In the genomic region with DNA sequence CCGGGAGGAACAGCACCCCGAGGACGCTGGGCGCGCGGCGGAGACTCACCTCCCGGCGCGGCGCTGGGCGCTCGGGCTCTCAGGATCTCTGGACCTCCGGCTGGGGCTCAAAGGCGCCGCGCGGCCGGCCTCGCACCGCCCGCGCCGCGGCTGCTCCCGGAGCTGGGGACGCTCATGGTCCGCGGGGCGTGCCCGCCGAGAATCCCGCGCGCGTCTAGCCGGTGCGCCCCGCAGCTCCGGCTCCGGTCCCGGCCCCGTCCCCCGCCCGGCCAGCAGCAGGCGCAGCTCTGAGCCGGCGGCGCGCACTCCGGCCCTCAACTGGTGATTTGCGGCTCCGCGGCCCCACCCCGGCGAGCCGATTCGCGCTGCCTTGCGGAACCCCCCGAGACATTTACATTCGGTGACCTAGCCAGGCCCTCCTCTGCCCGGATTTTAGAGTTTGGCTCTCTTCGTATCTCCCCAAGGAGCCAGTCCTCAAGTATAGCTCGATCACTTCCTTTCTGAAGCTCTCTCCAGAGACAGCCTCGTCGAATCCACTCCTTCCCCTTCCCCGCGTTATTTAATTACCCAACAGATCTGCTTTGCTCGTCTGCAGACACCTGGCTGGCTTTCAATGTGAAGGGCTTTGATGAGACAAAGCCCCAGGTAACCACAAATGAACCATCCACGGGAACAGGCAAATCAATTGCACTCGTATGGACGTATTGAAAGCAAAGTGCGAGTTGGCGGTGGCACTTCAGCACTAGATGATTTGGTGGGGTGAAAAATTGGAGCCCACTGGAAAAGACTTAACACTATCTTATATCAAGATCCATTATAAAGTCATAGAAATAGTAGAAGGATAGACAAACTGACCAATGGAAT, we compare ENCODE assay signal across 7 cellular contexts. TPM values are rescaled to one million over a fixed set of nuclear protein-coding genes. Genes with fewer than 3 reads are reported as not detected.
DNase-seq lines count a peak whose midpoint lies in the region; ATAC-seq and TF ChIP-seq lines count a peak whose summit lies in the region.

A gene (minus strand): TSS at position 289 of the 864 bp plus-strand sequence. CDS start 6,907 bp downstream, outside the sequence.

- no peaks in the 10 kb centered on the region for H3K4me1 ChIP-seq in colonic mucosa

- peak within 1 kb of the TSS; percentile 87 for H3K27ac Mint-ChIP-seq in stimulated activated memory B cell treated with anti-CD40 and anti-IgM and Interleukin-4, amounts not matched to agents 10 μg/mL and 1 μg/mL and 100 μg/mL, for 72 hours

- peaks cover 57% of the 10 kb centered on the region for H3K4me1 Mint-ChIP-seq in stimulated activated memory B cell treated with anti-CD40 and anti-IgM and Interleukin-4, amounts not matched to agents 10 μg/mL and 1 μg/mL and 100 μg/mL, for 72 hours

- peak within 1 kb of the TSS; percentile 96 for H3K4me3 Mint-ChIP-seq in stimulated activated memory B cell treated with anti-CD40 and anti-IgM and Interleukin-4, amounts not matched to agents 10 μg/mL and 1 μg/mL and 100 μg/mL, for 72 hours

- H3K4me3 ChIP-seq in GM06990 (replicated peaks; ENCODE audit: low read depth, low read length) (peak within 1 kb of the TSS; percentile 56), colonic mucosa (peak within 1 kb of the TSS; percentile 81)

- TF ChIP-seq CTCF in GM06990 (IDR thresholded peaks at IDR 0.05; ENCODE audit: insufficient read depth, low read length, poor library complexity, severe bottlenecking) (no peak), colonic mucosa (IDR thresholded peaks at IDR 0.05) (no peak)

- peaks cover 15% of the 10 kb centered on the region for H3K36me3 Mint-ChIP-seq in stimulated activated memory B cell treated with anti-CD40 and anti-IgM and Interleukin-4, amounts not matched to agents 10 μg/mL and 1 μg/mL and 100 μg/mL, for 72 hours

- peak; percentile 52 for ATAC-seq in GM21360 (IDR thresholded peaks at IDR 0.05; ENCODE audit: unreplicated experiment)
- peak; percentile 88 for ATAC-seq in stimulated activated memory B cell treated with anti-CD40 and anti-IgM and Interleukin-4, amounts not matched to agents 10 μg/mL and 1 μg/mL and 100 μg/mL, for 72 hours

- H3K9ac ChIP-seq in colonic mucosa (ENCODE audit: low read depth in 2 of 2, low read length in 2 of 2), result peak within 1 kb of the TSS; percentile 59 to 62

- H3K36me3 ChIP-seq in GM06990 (ENCODE audit: control insufficient read depth, insufficient read depth, low read length), result no peaks in the 10 kb centered on the region
- H3K36me3 ChIP-seq in colonic mucosa, result no peaks in the 10 kb centered on the region

- H3K9me3 ChIP-seq in colonic mucosa, result no peaks in the 10 kb centered on the region

- no peaks in the 10 kb centered on the region for H3K27me3 Mint-ChIP-seq in stimulated activated memory B cell treated with anti-CD40 and anti-IgM and Interleukin-4, amounts not matched to agents 10 μg/mL and 1 μg/mL and 100 μg/mL, for 72 hours

- H3K27ac ChIP-seq in colonic mucosa (peak within 1 kb of the TSS; percentile 60), layer of hippocampus (ENCODE audit: low read depth, low read length) (peak within 1 kb of the TSS; percentile 77)

- no peaks in the 10 kb centered on the region; the same call in 1 of the 2 replicates for H3K27me3 ChIP-seq in GM06990 (replicated peaks; ENCODE audit: control insufficient read depth, insufficient read depth, low read length)
- no peaks in the 10 kb centered on the region for H3K27me3 ChIP-seq in colonic mucosa
- H3K27me3 ChIP-seq in layer of hippocampus (ENCODE audit: control insufficient read depth, insufficient read depth, low read length), result no peaks in the 10 kb centered on the region

- no peaks in the 10 kb centered on the region for H3K9me3 Mint-ChIP-seq in stimulated activated memory B cell treated with anti-CD40 and anti-IgM and Interleukin-4, amounts not matched to agents 10 μg/mL and 1 μg/mL and 100 μg/mL, for 72 hours

- peak; percentile 84 for DNase-seq in GM06990 (ENCODE audit: extremely low read depth, insufficient read length)
- peak; percentile 73 for DNase-seq in HT-29 (ENCODE audit: low spot score)
- peak; percentile 86 for DNase-seq in RPMI7951 (ENCODE audit: low read depth)
- peak; percentile 71 for DNase-seq in colonic mucosa

- intact Hi-C loops in colonic mucosa (cut with DNase I), result no loop called here

RNA-seq across cellular contexts. Expression of the gene that starts here (rescaled TPM):
- 48.5 and 49.4 TPM in 2 replicates for total RNA-seq in HT-29 (2014; rRNA removed; shearing (Covaris generic))
- 50.1 and 60.0 TPM in 2 replicates for total RNA-seq in RPMI7951 (2014; rRNA removed; shearing (Covaris generic))
- total RNA-seq in colonic mucosa, result 10 to 100 TPM; 45.2 to 47.7 TPM

Comparison
In these comparisons a context has a peak if more than half of its experiments do, and no peak if none do; other contexts are left out.
1. Peak in every context shown above with its lines: DNase-seq, ATAC-seq, H3K4me3 ChIP-seq and H3K27ac ChIP-seq.